9 cellular contexts compared by ENCODE assay signal in the genomic region with DNA sequence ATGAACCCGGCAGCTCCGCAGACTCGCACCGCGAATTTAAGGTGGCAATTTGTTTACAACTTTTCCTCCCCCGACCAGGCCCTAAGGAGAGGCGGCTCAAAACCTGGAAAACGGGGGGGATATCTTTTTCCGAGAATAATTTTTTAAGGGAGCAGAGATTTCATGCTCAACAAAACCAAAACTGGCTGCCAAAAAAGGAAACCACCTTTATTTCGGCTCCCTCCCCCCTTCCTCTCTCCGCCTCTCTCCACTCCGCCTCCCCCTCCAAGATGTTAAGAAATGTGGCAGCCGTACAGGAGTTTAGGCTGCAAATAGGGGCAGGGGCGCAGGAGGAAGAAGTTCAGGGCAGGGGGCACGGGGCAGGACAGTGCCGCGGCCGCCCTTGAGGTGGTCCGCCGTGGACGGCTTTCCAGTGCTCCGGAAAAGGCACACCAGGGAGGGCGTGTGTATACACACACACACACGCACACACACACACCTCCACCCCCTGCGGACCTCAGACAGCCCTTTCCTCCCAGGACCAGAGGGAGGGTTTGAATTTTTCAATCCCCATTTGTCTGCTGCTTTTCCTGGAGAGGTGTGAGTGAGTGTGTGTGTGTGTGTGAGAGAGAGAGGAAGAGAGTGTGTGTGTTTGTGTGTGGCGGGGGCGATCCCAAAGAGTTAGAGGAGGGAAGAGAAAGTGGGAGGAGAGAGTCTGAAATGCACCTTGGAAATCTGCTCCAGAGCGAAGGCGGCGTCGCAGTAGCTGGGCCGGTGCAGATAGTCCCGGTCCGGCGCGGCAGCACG. TPM values are rescaled to one million over a fixed set of nuclear protein-coding genes. Genes with fewer than 3 reads are reported as not detected.
DNase-seq lines count a peak whose midpoint lies in the region; ATAC-seq, FAIRE-seq and TF ChIP-seq lines count a peak whose summit lies in the region.
"Had no signal": no experiment of that assay in that cellular context is flagged by ENCODE, and none has a peak within 500 bp of the region (broad histone marks: within the 10 kb centered on the region; RNA-seq: fewer than 3 reads in every experiment).

No MANE protein-coding gene starts in this region.

- in situ Hi-C loops in transverse colon (cut with MboI; ENCODE audit: low pct_ligation_motif_present in 1 of 4, low pct_unique_long_range_greater_than_20kb in 1 of 4, low sequenced_read_pairs in 3 of 4): loop anchor here in 1 of 4 donors (25.0 kb wide), 1 partner anchor 195 kb away; a partner anchor contains a TSS

- H3K27me3 ChIP-seq in endothelial cell of umbilical vein (ENCODE audit: control insufficient read depth in 2 of 2, insufficient read depth in 2 of 2, low read length in 2 of 2) (no peaks in the 10 kb centered on the region), mucosa of rectum (ENCODE audit: control insufficient read depth in 2 of 2, insufficient read depth in 2 of 2, low read length in 2 of 2) (no peaks in the 10 kb centered on the region), transverse colon (peaks cover 4% of the 10 kb centered on the region)

- H3K79me2 ChIP-seq in endothelial cell of umbilical vein (ENCODE audit: control insufficient read depth, insufficient read depth, low read length): no peaks in the 10 kb centered on the region

- dilution Hi-C loops in endothelial cell of umbilical vein (cut with MboI; ENCODE audit: extremely low pct_ligation_motif_present, low sequenced_read_pairs): no loop called here

- H3K36me3 Mint-ChIP-seq in activated CD8-positive, alpha-beta memory T cell treated with anti-CD3 and anti-CD28 coated beads, Interleukin-2, amount 10 ng/mL, durations not matched to agents 7 days and 5 days: peaks cover 2% of the 10 kb centered on the region

- CTCF ChIA-PET in activated CD8-positive, alpha-beta memory T cell treated with anti-CD3 and anti-CD28 coated beads, Interleukin-2, amount 10 ng/mL, durations not matched to agents 7 days and 5 days (lab: Charles Lee): interaction anchor here (2.7 kb wide), 1 partner anchor 13 kb away, joined by 14 read pairs; no protein-coding TSS in a partner anchor
- CTCF ChIA-PET in endothelial cell of umbilical vein (lab: Charles Lee): interaction anchor here (1.0 to 2.2 kb wide), 5 partner anchors 9 to 711 kb away, joined by 3 to 10 read pairs (median 3); a partner anchor contains a TSS

- H3K9ac ChIP-seq in endothelial cell of umbilical vein (replicated peaks; ENCODE audit: extremely low read depth, insufficient read depth, low read length) (peak overlapping the region; percentile 75), mucosa of rectum (ENCODE audit: low read depth in 1 of 2, low read length in 2 of 2) (peak overlapping the region; percentile 79 to 86)

- H3K4me1 ChIP-seq in endothelial cell of umbilical vein (ENCODE audit: control insufficient read depth, extremely low read depth, insufficient read depth, low read length) (peaks cover 25% of the 10 kb centered on the region), mucosa of rectum (ENCODE audit: control insufficient read depth in 2 of 2, insufficient read depth in 2 of 2, low read length in 2 of 2) (peaks cover 11 to 16% of the 10 kb centered on the region in 2 donors), transverse colon (peaks cover 0 to 25% (median 17%) of the 10 kb centered on the region in 4 donors)

- H3K27me3 Mint-ChIP-seq in activated CD8-positive, alpha-beta memory T cell treated with anti-CD3 and anti-CD28 coated beads, Interleukin-2, amount 10 ng/mL, durations not matched to agents 7 days and 5 days: peaks cover 43% of the 10 kb centered on the region

- H3K36me3 ChIP-seq in endothelial cell of umbilical vein (ENCODE audit: control insufficient read depth in 2 of 2, extremely low read depth in 1 of 2, insufficient read depth in 2 of 2, low read length in 2 of 2) (no peaks in the 10 kb centered on the region), mucosa of rectum (ENCODE audit: control insufficient read depth in 2 of 2, insufficient read depth in 2 of 2, low read length in 2 of 2) (no peaks in the 10 kb centered on the region), transverse colon (no peaks in the 10 kb centered on the region)

- no peak for TF ChIP-seq EP300 in transverse colon (IDR thresholded peaks at IDR 0.05; ENCODE audit: low read depth)

- FAIRE-seq in endothelial cell of umbilical vein (lab: Jason Lieb, UNC): peak; percentile 78
- FAIRE-seq: islet of Langerhans had no signal

- 0 to 1% methylated on average over 16 to 37 of the region's 37 CpGs for WGBS in transverse colon (ENCODE audit: low coverage in 1 of 2), 2 donors

- TF ChIP-seq CTCF in endothelial cell of umbilical vein (IDR thresholded peaks at IDR 0.05; ENCODE audit: extremely low read depth in 1 of 2, insufficient read depth in 1 of 2, low read depth in 1 of 2, low read length in 2 of 2) (no peak), transverse colon (IDR thresholded peaks at IDR 0.05) (no peak)

- no peak for ATAC-seq in activated CD8-positive, alpha-beta memory T cell treated with anti-CD3 and anti-CD28 coated beads, Interleukin-2, amount 10 ng/mL, durations not matched to agents 7 days and 5 days
- no peak for ATAC-seq in GM21717 (IDR thresholded peaks at IDR 0.05; ENCODE audit: unreplicated experiment)

- peaks cover 38% of the 10 kb centered on the region for H3K4me1 Mint-ChIP-seq in activated CD8-positive, alpha-beta memory T cell treated with anti-CD3 and anti-CD28 coated beads, Interleukin-2, amount 10 ng/mL, durations not matched to agents 7 days and 5 days

- H3K4me2 ChIP-seq in endothelial cell of umbilical vein (ENCODE audit: insufficient read depth, low read length): peak overlapping the region; percentile 80

- H2AFZ ChIP-seq in endothelial cell of umbilical vein (ENCODE audit: low read depth, low read length): peak overlapping the region; percentile 74

- H3K4me3 ChIP-seq in endothelial cell of umbilical vein (replicated peaks in 1 of 3; ENCODE audit: insufficient read depth in 1 of 3, low read depth in 1 of 3, low read length in 3 of 3): peak overlapping the region; percentile 40 to 77 (median 74)
- peak overlapping the region; percentile 91 to 93 for H3K4me3 ChIP-seq in mucosa of rectum (ENCODE audit: low read length in 2 of 2)
- peak overlapping the region; percentile 84 to 97 (median 92) for H3K4me3 ChIP-seq in transverse colon

- H3K27ac Mint-ChIP-seq in activated CD8-positive, alpha-beta memory T cell treated with anti-CD3 and anti-CD28 coated beads, Interleukin-2, amount 10 ng/mL, durations not matched to agents 7 days and 5 days: peak overlapping the region; percentile 83

- intact Hi-C loops in endothelial cell of umbilical vein (cut with micrococcal nuclease) (loop anchor here (1.0 to 5.0 kb wide), 7 partner anchors 45 to 555 kb away; no protein-coding TSS in a partner anchor), transverse colon (cut with DNase I; ENCODE audit: low total_unique reads) (loop anchor here (5.0 kb wide), 3 partner anchors 45 to 835 kb away; no protein-coding TSS in a partner anchor)

- H4K20me1 ChIP-seq in endothelial cell of umbilical vein (replicated peaks; ENCODE audit: control insufficient read depth, extremely low read depth, insufficient read depth, low read length): no peaks in the 10 kb centered on the region

- peak overlapping the region; percentile 99 for H3K4me3 Mint-ChIP-seq in activated CD8-positive, alpha-beta memory T cell treated with anti-CD3 and anti-CD28 coated beads, Interleukin-2, amount 10 ng/mL, durations not matched to agents 7 days and 5 days

- H3K9me3 Mint-ChIP-seq in activated CD8-positive, alpha-beta memory T cell treated with anti-CD3 and anti-CD28 coated beads, Interleukin-2, amount 10 ng/mL, durations not matched to agents 7 days and 5 days (ENCODE audit: low read depth): no peaks in the 10 kb centered on the region

- H3K9me3 ChIP-seq in endothelial cell of umbilical vein (replicated peaks; ENCODE audit: control insufficient read depth, insufficient read depth, low read length): no peaks in the 10 kb centered on the region
- H3K9me3 ChIP-seq in mucosa of rectum (ENCODE audit: control insufficient read depth in 2 of 2, low read length in 2 of 2): no peaks in the 10 kb centered on the region
- no peaks in the 10 kb centered on the region for H3K9me3 ChIP-seq in transverse colon

- no TSS peak for BruUV-seq in endothelial cell of umbilical vein (replicated peaks; lab: Mats Ljungman, UMichigan)

- H3K9me1 ChIP-seq in endothelial cell of umbilical vein (replicated peaks; ENCODE audit: control insufficient read depth, extremely low read depth, insufficient read depth, low read length): no peaks in the 10 kb centered on the region

- POLR2A ChIA-PET in endothelial cell of umbilical vein (lab: Charles Lee): no interaction called here

- H3K27ac ChIP-seq in endothelial cell of umbilical vein (ENCODE audit: insufficient read depth, low read depth, low read length) (peak overlapping the region; percentile 75), mucosa of rectum (ENCODE audit: low read depth in 2 of 2, low read length in 2 of 2) (peak overlapping the region; percentile 86), transverse colon (peak overlapping the region; percentile 91 to 95 (median 93))

- TF ChIP-seq POLR2A in endothelial cell of umbilical vein (IDR thresholded peaks at IDR 0.05; ENCODE audit: low read depth, low read length) (no peak), transverse colon (IDR thresholded peaks at IDR 0.05) (peak; percentile 63)

- DNase-seq in DMS79 treated with DMSO at 0.1 percent for 48 hours (lab: John Stamatoyannopoulos, UW) (peak; percentile 20), DMS79 (lab: John Stamatoyannopoulos, UW) (no peak), NCI-H2171 treated with DMSO at 0.1 percent for 48 hours (lab: John Stamatoyannopoulos, UW) (peak; percentile 74), endothelial cell of umbilical vein (ENCODE audit: low read depth, low spot score) (peak; percentile 76), transverse colon (peak; percentile 71)
- DNase-seq in activated CD8-positive, alpha-beta memory T cell treated with anti-CD3 and anti-CD28 coated beads, Interleukin-2, amount 10 ng/mL, durations not matched to agents 7 days and 5 days: peak; percentile 63

RNA-seq across cellular contexts. Expression of a gene that starts 9.1 kb away (rescaled TPM):
- total RNA-seq in activated CD8-positive, alpha-beta memory T cell treated with anti-CD3 and anti-CD28 coated beads, Interleukin-2, amount 10 ng/mL, durations not matched to agents 7 days and 5 days: 10 to 100 TPM; 15.2 to 17.4 TPM
- total RNA-seq in endothelial cell of umbilical vein (12.1 and 14.4 TPM in 2 replicates), transverse colon (10 to 100 TPM; 12.3 to 50.9 (median 26.4) TPM)
- polyA plus RNA-seq in endothelial cell of umbilical vein: 3.1 and 3.9 TPM in 2 replicates
- 2.9 and 3.3 TPM in 2 replicates for polyA plus RNA-seq in endothelial cell of umbilical vein (2011; cell fraction: cytosol; rRNA removed)
- 7.7 and 12.7 TPM in 2 replicates for polyA plus RNA-seq in endothelial cell of umbilical vein (2011; cell fraction: nucleus; rRNA removed)
- 3.4 and 6.1 TPM in 2 replicates for polyA plus RNA-seq in endothelial cell of umbilical vein (2012)
- 9.7 and 10.4 TPM in 2 replicates for polyA minus RNA-seq in endothelial cell of umbilical vein
- 6.3 TPM for polyA minus RNA-seq in endothelial cell of umbilical vein (2011; cell fraction: cytosol; rRNA and poly(A)+ RNA removed)
- polyA minus RNA-seq in endothelial cell of umbilical vein (2011; cell fraction: nucleus; rRNA and poly(A)+ RNA removed): 15.2 and 16.1 TPM in 2 replicates
